23 cellular contexts compared by ENCODE assay signal in genomic region chr3:117285721-117286120, GRCh38.
"Had no signal": no experiment of that assay in that cellular context is flagged by ENCODE, and none has a peak within 500 bp of the region (broad histone marks: within the 10 kb centered on the region; RNA-seq: fewer than 3 reads in every experiment).

No MANE protein-coding gene starts in this region.

- H3K4me1 ChIP-seq: prostate gland, right atrium auricular region, suprapubic skin had no signal

- H3K9me3 ChIP-seq: gastroesophageal sphincter, mucosa of descending colon, prostate gland, right atrium auricular region, suprapubic skin had no signal

- H3K27me3 Mint-ChIP-seq: activated CD4-positive, alpha-beta T cell treated with anti-CD3 and anti-CD28 coated beads, Interleukin-2, amount 10 ng/mL, durations not matched to agents 24 days and 14 days; activated CD8-positive, alpha-beta T cell treated with anti-CD3 and anti-CD28 coated beads for 36 hours; activated T-helper 17 cell treated with anti-CD3 and anti-CD28 coated beads, Interleukin-2, amount 50 U/mL, for 72 hours; central memory CD8-positive, alpha-beta T cell; memory B cell; naive B cell; stimulated activated naive CD8-positive, alpha-beta T cell treated with anti-CD3 and anti-CD28 coated beads, Interleukin-15, Interleukin-2, amounts not matched to agents 100 ng/mL and 50 ng/mL, for 24 hours had no signal

- H3K27me3 ChIP-seq: gastroesophageal sphincter, right atrium auricular region, suprapubic skin had no signal

- DNase-seq: activated CD4-positive, alpha-beta T cell treated with anti-CD3 and anti-CD28 coated beads, Interleukin-2, amount 10 ng/mL, durations not matched to agents 24 days and 14 days; activated CD8-positive, alpha-beta T cell treated with anti-CD3 and anti-CD28 coated beads for 36 hours; activated naive CD4-positive, alpha-beta T cell treated with Interleukin-2 at 50 U/mL for 16 hours; activated T-cell treated with anti-CD3 and anti-CD28 coated beads, Interleukin-2, amount 50 U/mL, for 1 hour; aorta; effector CD4-positive, alpha-beta T cell; immature natural killer cell; kidney glomerular epithelial cell; left ventricle myocardium superior; mucosa of descending colon; naive B cell; T-helper 9 cell; trophoblast cell had no signal

- H3K36me3 ChIP-seq: gastroesophageal sphincter, prostate gland, right atrium auricular region, suprapubic skin had no signal

- H3K4me3 ChIP-seq: gastroesophageal sphincter, mucosa of descending colon, prostate gland, right atrium auricular region, suprapubic skin had no signal

- H3K36me3 Mint-ChIP-seq: memory B cell, naive B cell had no signal

- H3K4me3 Mint-ChIP-seq: activated CD4-positive, alpha-beta T cell treated with anti-CD3 and anti-CD28 coated beads, Interleukin-2, amount 10 ng/mL, durations not matched to agents 24 days and 14 days; activated CD8-positive, alpha-beta T cell treated with anti-CD3 and anti-CD28 coated beads for 36 hours; activated T-helper 17 cell treated with anti-CD3 and anti-CD28 coated beads, Interleukin-2, amount 50 U/mL, for 72 hours; central memory CD8-positive, alpha-beta T cell; immature natural killer cell; memory B cell; naive B cell; neural crest cell; stimulated activated naive CD8-positive, alpha-beta T cell treated with anti-CD3 and anti-CD28 coated beads, Interleukin-15, Interleukin-2, amounts not matched to agents 100 ng/mL and 50 ng/mL, for 24 hours had no signal

- H3K9me3 Mint-ChIP-seq: activated CD4-positive, alpha-beta T cell treated with anti-CD3 and anti-CD28 coated beads, Interleukin-2, amount 10 ng/mL, durations not matched to agents 24 days and 14 days; activated T-helper 17 cell treated with anti-CD3 and anti-CD28 coated beads, Interleukin-2, amount 50 U/mL, for 72 hours; memory B cell; naive B cell; neural crest cell had no signal

- H3K4me1 Mint-ChIP-seq: activated CD4-positive, alpha-beta T cell treated with anti-CD3 and anti-CD28 coated beads, Interleukin-2, amount 10 ng/mL, durations not matched to agents 24 days and 14 days; activated T-helper 17 cell treated with anti-CD3 and anti-CD28 coated beads, Interleukin-2, amount 50 U/mL, for 72 hours; central memory CD8-positive, alpha-beta T cell; immature natural killer cell; memory B cell; naive B cell; neural crest cell had no signal

- ATAC-seq: activated CD8-positive, alpha-beta T cell treated with anti-CD3 and anti-CD28 coated beads for 36 hours; activated T-helper 17 cell treated with anti-CD3 and anti-CD28 coated beads, Interleukin-2, amount 50 U/mL, for 72 hours; esophagus mucosa; gastroesophageal sphincter; left ventricle myocardium superior; mucosa of descending colon had no signal

- H3K27ac Mint-ChIP-seq: activated CD4-positive, alpha-beta T cell treated with anti-CD3 and anti-CD28 coated beads, Interleukin-2, amount 10 ng/mL, durations not matched to agents 24 days and 14 days; activated CD8-positive, alpha-beta T cell treated with anti-CD3 and anti-CD28 coated beads for 36 hours; activated T-helper 17 cell treated with anti-CD3 and anti-CD28 coated beads, Interleukin-2, amount 50 U/mL, for 72 hours; immature natural killer cell; memory B cell; stimulated activated naive CD8-positive, alpha-beta T cell treated with anti-CD3 and anti-CD28 coated beads, Interleukin-15, Interleukin-2, amounts not matched to agents 100 ng/mL and 50 ng/mL, for 24 hours had no signal
